In the genomic region with DNA sequence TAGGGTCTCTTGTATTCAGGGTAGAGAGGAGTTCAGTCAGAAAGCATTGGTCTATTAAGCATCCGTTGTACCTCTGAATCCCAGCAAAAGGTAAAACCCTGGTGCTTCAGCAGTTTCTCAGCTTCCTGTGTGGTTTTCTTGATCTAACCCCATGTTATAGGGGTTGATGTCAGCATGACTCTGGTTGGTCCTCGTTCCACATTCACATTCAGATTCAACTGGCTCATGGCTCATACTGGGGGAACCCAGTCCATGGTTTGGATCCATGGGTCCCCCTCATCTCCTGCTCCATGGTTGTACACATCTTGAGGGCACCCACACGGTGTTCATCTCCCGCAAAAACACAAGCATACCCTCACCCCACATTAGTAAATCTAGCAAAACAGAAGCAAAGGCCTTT, we compare ENCODE assay signal across 13 cellular contexts. TPM values are rescaled to one million over a fixed set of nuclear protein-coding genes. Genes with fewer than 3 reads are reported as not detected.
"Had no signal": no experiment of that assay in that cellular context is flagged by ENCODE, and none has a peak within 500 bp of the region (broad histone marks: within the 10 kb centered on the region; RNA-seq: fewer than 3 reads in every experiment).

No MANE protein-coding gene starts in this region.

- H3K27me3 ChIP-seq: colonic mucosa, heart left ventricle, right lobe of liver had no signal

- H3K4me1 ChIP-seq: colonic mucosa, heart left ventricle, psoas muscle had no signal

- DNase-seq: activated CD8-positive, alpha-beta memory T cell treated with anti-CD3 and anti-CD28 coated beads, Interleukin-2, amount 50 U/mL, for 4 hours; colonic mucosa; heart left ventricle; mammary epithelial cell; natural killer cell; psoas muscle; right lobe of liver; stimulated activated naive B cell treated with anti-CD40 and anti-IgM and Interleukin-4, amounts not matched to agents 10 μg/mL and 1 μg/mL and 100 μg/mL, for 72 hours had no signal

- H3K4me3 Mint-ChIP-seq: natural killer cell; stimulated activated naive B cell treated with anti-CD40 and anti-IgM and Interleukin-4, amounts not matched to agents 10 μg/mL and 1 μg/mL and 100 μg/mL, for 72 hours; type B pancreatic cell had no signal

- H3K9me3 ChIP-seq: colonic mucosa, right lobe of liver had no signal

- H3K36me3 ChIP-seq: colonic mucosa, heart left ventricle, right lobe of liver had no signal

- H3K4me3 ChIP-seq: colonic mucosa, heart left ventricle, psoas muscle, right lobe of liver had no signal

- ATAC-seq: heart left ventricle; natural killer cell; psoas muscle; right lobe of liver; stimulated activated naive B cell treated with anti-CD40 and anti-IgM and Interleukin-4, amounts not matched to agents 10 μg/mL and 1 μg/mL and 100 μg/mL, for 72 hours had no signal

- H3K27ac ChIP-seq: colonic mucosa, heart left ventricle, psoas muscle, right lobe of liver, VCaP had no signal

- H3K4me1 Mint-ChIP-seq: natural killer cell; stimulated activated naive B cell treated with anti-CD40 and anti-IgM and Interleukin-4, amounts not matched to agents 10 μg/mL and 1 μg/mL and 100 μg/mL, for 72 hours had no signal

- H3K27ac Mint-ChIP-seq: activated T-helper 2 cell treated with anti-CD3 and anti-CD28 coated beads, Interferon-gamma antibody, Interleukin-2, Interleukin-4, amounts not matched to agents 10 μg/mL and 5 μg/mL and 100 μg/mL, durations not matched to agents 14 hours and 24 hours and 36 hours; natural killer cell; stimulated activated naive B cell treated with anti-CD40 and anti-IgM and Interleukin-4, amounts not matched to agents 10 μg/mL and 1 μg/mL and 100 μg/mL, for 72 hours; type B pancreatic cell had no signal

- H3K27me3 Mint-ChIP-seq: type B pancreatic cell had no signal

- H3K36me3 Mint-ChIP-seq: natural killer cell, type B pancreatic cell had no signal

RNA-seq across cellular contexts. Expression of a gene that starts 47.7 kb away (rescaled TPM):
- total RNA-seq: fibroblast of lung, mammary epithelial cell, SK-MEL-5 had no signal
- polyA plus RNA-seq: fibroblast of lung, mammary epithelial cell had no signal
